In genomic region chr4:173417833-173418232, GRCh38 we compare ENCODE assay signal across 25 cellular contexts. TPM values are rescaled to one million over a fixed set of nuclear protein-coding genes. Genes with fewer than 3 reads are reported as not detected.
"Had no signal": no experiment of that assay in that cellular context is flagged by ENCODE, and none has a peak within 500 bp of the region (broad histone marks: within the 10 kb centered on the region; RNA-seq: fewer than 3 reads in every experiment).

No MANE protein-coding gene starts in this region.

- H3K9me3 ChIP-seq: esophagus muscularis mucosa, gastrocnemius medialis, heart right ventricle, psoas muscle, right lobe of liver, spleen, testis, tibial nerve, upper lobe of right lung, vagina had no signal

- H3K36me3 Mint-ChIP-seq: naive thymus-derived CD4-positive, alpha-beta T cell; stimulated activated naive B cell treated with anti-CD40 and anti-IgM and Interleukin-4, amounts not matched to agents 10 μg/mL and 1 μg/mL and 100 μg/mL, for 72 hours had no signal

- H3K27ac Mint-ChIP-seq: naive thymus-derived CD4-positive, alpha-beta T cell; nephron progenitor cell; stimulated activated naive B cell treated with anti-CD40 and anti-IgM and Interleukin-4, amounts not matched to agents 10 μg/mL and 1 μg/mL and 100 μg/mL, for 72 hours; stimulated activated naive CD8-positive, alpha-beta T cell treated with anti-CD3 and anti-CD28 coated beads, Interleukin-15, amount 100 ng/mL, for 72 hours had no signal

- H3K4me1 ChIP-seq: gastrocnemius medialis, psoas muscle, right lobe of liver, testis had no signal

- ATAC-seq: upper lobe of right lung had no signal

- H3K36me3 ChIP-seq: gastrocnemius medialis, right lobe of liver, spleen, tibial nerve, upper lobe of right lung, vagina had no signal

- H3K27ac ChIP-seq: epithelial cell of prostate, esophagus muscularis mucosa, gastrocnemius medialis, psoas muscle, right lobe of liver, testis, upper lobe of right lung, vagina had no signal

- H3K4me3 Mint-ChIP-seq: naive thymus-derived CD4-positive, alpha-beta T cell; nephron progenitor cell; stimulated activated naive B cell treated with anti-CD40 and anti-IgM and Interleukin-4, amounts not matched to agents 10 μg/mL and 1 μg/mL and 100 μg/mL, for 72 hours; stimulated activated naive CD8-positive, alpha-beta T cell treated with anti-CD3 and anti-CD28 coated beads, Interleukin-15, amount 100 ng/mL, for 72 hours had no signal

- H3K4me3 ChIP-seq: esophagus muscularis mucosa, gastrocnemius medialis, heart right ventricle, psoas muscle, right lobe of liver, spleen, testis, tibial nerve, upper lobe of right lung, vagina had no signal

- H3K9me3 Mint-ChIP-seq: nephron progenitor cell; stimulated activated naive B cell treated with anti-CD40 and anti-IgM and Interleukin-4, amounts not matched to agents 10 μg/mL and 1 μg/mL and 100 μg/mL, for 72 hours; stimulated activated naive CD8-positive, alpha-beta T cell treated with anti-CD3 and anti-CD28 coated beads, Interleukin-15, amount 100 ng/mL, for 72 hours had no signal

- FAIRE-seq: endometrium had no signal

- DNase-seq: effector memory CD4-positive, alpha-beta T cell; gastrocnemius medialis; heart right ventricle; hypothalamus; kidney glomerular epithelial cell; mammary epithelial cell; naive thymus-derived CD4-positive, alpha-beta T cell; nephron progenitor cell; psoas muscle; retina; right lobe of liver; stimulated activated CD4-positive, alpha-beta T cell treated with anti-CD3 and anti-CD28 coated beads, Interleukin-15, amount 100 ng/mL, for 24 hours; stimulated activated CD4-positive, alpha-beta T cell treated with anti-CD3 and anti-CD28 coated beads, Interleukin-1b, Interleukin-23, amount 100 ng/mL, for 48 hours; stimulated activated CD4-positive, alpha-beta T cell treated with anti-CD3 and anti-CD28 coated beads, Interleukin-4, amount 100 ng/mL, for 24 hours; stimulated activated naive B cell treated with anti-CD40 and anti-IgM and Interleukin-4, amounts not matched to agents 10 μg/mL and 1 μg/mL and 100 μg/mL, for 72 hours; stimulated activated naive CD8-positive, alpha-beta T cell treated with anti-CD3 and anti-CD28 coated beads, Interleukin-15, amount 100 ng/mL, for 72 hours; testis; upper lobe of right lung had no signal

- H3K27me3 ChIP-seq: esophagus muscularis mucosa, gastrocnemius medialis, heart right ventricle, right lobe of liver, spleen, testis, tibial nerve, upper lobe of right lung, vagina had no signal

RNA-seq across cellular contexts. Expression of gene SCRG1, which starts 18.9 kb away (rescaled TPM):
- total RNA-seq: gastrocnemius medialis; mononuclear cell; naive thymus-derived CD4-positive, alpha-beta T cell; right lobe of liver; upper lobe of right lung had no signal
- polyA plus RNA-seq: mammary epithelial cell; naive thymus-derived CD4-positive, alpha-beta T cell had no signal
